ENCODE assay signal across 16 cellular contexts in genomic region chr7:43693687-43694398, GRCh38. TPM values are rescaled to one million over a fixed set of nuclear protein-coding genes. Genes with fewer than 3 reads are reported as not detected.
DNase-seq lines count a peak whose midpoint lies in the region; ATAC-seq and TF ChIP-seq lines count a peak whose summit lies in the region.
"Had no signal": no experiment of that assay in that cellular context is flagged by ENCODE, and none has a peak within 500 bp of the region (broad histone marks: within the 10 kb centered on the region; RNA-seq: fewer than 3 reads in every experiment).

No MANE protein-coding gene starts in this region.

- H3K79me2 ChIP-seq in fibroblast of lung (ENCODE audit: control insufficient read depth, insufficient read depth, low read length): peaks cover 47% of the 10 kb centered on the region

- H3K4me1 ChIP-seq in fibroblast of lung (ENCODE audit: control insufficient read depth, extremely low read depth, insufficient read depth, low read length) (peaks cover 24% of the 10 kb centered on the region), SJCRH30 (no peaks in the 10 kb centered on the region; the same call in none of the 2 replicates)

- H3K27ac ChIP-seq in fibroblast of lung (ENCODE audit: insufficient read depth, low read length) (peak overlapping the region; percentile 61), SJCRH30 (no peak overlapping the region)
- H3K27ac ChIP-seq: thoracic aorta had no signal

- no peaks in the 10 kb centered on the region for H3K27me3 ChIP-seq in fibroblast of lung (ENCODE audit: control insufficient read depth, insufficient read depth, low read length)
- H3K27me3 ChIP-seq in SJCRH30: no peaks in the 10 kb centered on the region

- TF ChIP-seq CTCF in fibroblast of lung (conservative IDR thresholded peaks at IDR 0.05 in 1 of 2, IDR thresholded peaks at IDR 0.05 in 1 of 2; ENCODE audit: low read depth in 1 of 2, low read length in 2 of 2): no peak

- peak; percentile 78 for ATAC-seq in SK-N-SH treated with all-trans-retinoic acid at 6 μM for 48 hours
- ATAC-seq in GM21367 (IDR thresholded peaks at IDR 0.05; ENCODE audit: unreplicated experiment): no peak
- no peak for ATAC-seq in GM19035 (IDR thresholded peaks at IDR 0.05; ENCODE audit: unreplicated experiment)
- ATAC-seq: WTC11 had no signal

- no peak overlapping the region for H2AFZ ChIP-seq in fibroblast of lung (ENCODE audit: low read length)

- DNase-seq in GM04504 (ENCODE audit: low read depth) (peak; percentile 47), fibroblast of lung (ENCODE audit: low read depth in 2 of 2) (peak; percentile 42 to 91), pulmonary artery endothelial cell (ENCODE audit: low read depth, low spot score) (peak; percentile 47), OCI-M2 (lab: John Stamatoyannopoulos, UW; ENCODE audit: unreplicated experiment) (no peak), SJCRH30 (no peak)
- DNase-seq: activated T-cell treated with anti-CD3 and anti-CD28 coated beads, Interleukin-2, amount 50 U/mL, for 1 hour; amygdala; COR-L47; NCI-H1417 treated with DMSO at 0.1 percent for 48 hours; NCI-H526 treated with DMSO at 0.1 percent for 48 hours had no signal

- H3K4me2 ChIP-seq in fibroblast of lung (ENCODE audit: extremely low read depth, insufficient read depth, low read length): peak overlapping the region; percentile 42

- H3K36me3 ChIP-seq in fibroblast of lung (ENCODE audit: control insufficient read depth, insufficient read depth, low read length): no peaks in the 10 kb centered on the region
- no peaks in the 10 kb centered on the region for H3K36me3 ChIP-seq in SJCRH30
- H3K36me3 ChIP-seq: thoracic aorta had no signal

- no peak overlapping the region for H3K4me3 ChIP-seq in fibroblast of lung (replicated peaks in 1 of 4; ENCODE audit: control extremely low read depth in 1 of 4, insufficient read depth in 1 of 4, low read depth in 3 of 4, low read length in 4 of 4)
- no peak overlapping the region for H3K4me3 ChIP-seq in SJCRH30
- H3K4me3 ChIP-seq: skin epidermis, thoracic aorta had no signal

- no peak overlapping the region for H3K9ac ChIP-seq in fibroblast of lung (ENCODE audit: insufficient read depth, low read length)

- H4K20me1 ChIP-seq in fibroblast of lung (ENCODE audit: control insufficient read depth, extremely low read depth, insufficient read depth, low read length): no peaks in the 10 kb centered on the region

- no peaks in the 10 kb centered on the region for H3K9me3 ChIP-seq in fibroblast of lung (ENCODE audit: control insufficient read depth, insufficient read depth, low read depth, low read length)
- no peaks in the 10 kb centered on the region for H3K9me3 ChIP-seq in SJCRH30 (replicated peaks)
- H3K9me3 ChIP-seq: thoracic aorta had no signal

TF ChIP-seq in SK-N-SH treated with all-trans-retinoic acid at 6 μM for 48 hours, 23 proteins besides CTCF, POLR2A, EP300 and RAD21:
- TF ChIP-seq GLIS3 (CRISPR knock-in tag; IDR thresholded peaks at IDR 0.05) (no peak), ZFP3 (CRISPR knock-in tag; IDR thresholded peaks at IDR 0.05) (no peak), ZFP30 (CRISPR knock-in tag; IDR thresholded peaks at IDR 0.05) (no peak), ZNF8 (CRISPR knock-in tag; IDR thresholded peaks at IDR 0.05) (no peak), CSRNP3 (CRISPR knock-in tag; IDR thresholded peaks at IDR 0.05) (no peak), TOX (CRISPR knock-in tag; IDR thresholded peaks at IDR 0.05; ENCODE audit: borderline replicate concordance) (0 out of 2 replicates have a peak, but pooled peaks have one; percentile 50), OSR1 (CRISPR knock-in tag; IDR thresholded peaks at IDR 0.05) (no peak; the same call in 1 of the 2 replicates), ISL1 (CRISPR knock-in tag; IDR thresholded peaks at IDR 0.05) (peak; percentile 56), RARB (CRISPR knock-in tag; IDR thresholded peaks at IDR 0.05) (no peak)

RNA-seq across cellular contexts. Expression of gene COA1, which starts 35.5 kb away (rescaled TPM):
- total RNA-seq in fibroblast of lung (34.2 and 39.6 TPM in 2 replicates), pulmonary artery endothelial cell (47.8 and 53.5 TPM in 2 replicates)
- 28.8 and 30.7 TPM in 2 replicates for polyA plus RNA-seq in fibroblast of lung
- 41.2 and 48.5 TPM in 2 replicates for polyA plus RNA-seq in fibroblast of lung (2012)
- polyA minus RNA-seq in fibroblast of lung (ENCODE audit: low replicate concordance): 15.1 and 31.4 TPM in 2 replicates
- total RNA-seq in SJCRH30 (2014; rRNA removed; shearing (Covaris generic)): 132 and 134 TPM in 2 replicates

Comparison
In these comparisons a context has a peak if more than half of its experiments do, and no peak if none do; other contexts are left out.
1. DNase-seq: peak in GM04504 (single experiment), fibroblast of lung (2 of 2) and pulmonary artery endothelial cell (single experiment); none in OCI-M2 (single experiment) and SJCRH30 (0 of 2).